Comparison of ENCODE assay signal across 1 cellular context in genomic region chr2:80370375-80371009, GRCh38.
A peak's percentile ranks its signal among the peaks of the same experiment; 100 is the strongest.
TF ChIP-seq lines count a peak whose summit lies in the region.

No MANE protein-coding gene starts in this region.

TF ChIP-seq in K562, 482 proteins besides CTCF, POLR2A, EP300 and RAD21 (continued from another document and continues in another):
- TF ChIP-seq, protein P1, sequence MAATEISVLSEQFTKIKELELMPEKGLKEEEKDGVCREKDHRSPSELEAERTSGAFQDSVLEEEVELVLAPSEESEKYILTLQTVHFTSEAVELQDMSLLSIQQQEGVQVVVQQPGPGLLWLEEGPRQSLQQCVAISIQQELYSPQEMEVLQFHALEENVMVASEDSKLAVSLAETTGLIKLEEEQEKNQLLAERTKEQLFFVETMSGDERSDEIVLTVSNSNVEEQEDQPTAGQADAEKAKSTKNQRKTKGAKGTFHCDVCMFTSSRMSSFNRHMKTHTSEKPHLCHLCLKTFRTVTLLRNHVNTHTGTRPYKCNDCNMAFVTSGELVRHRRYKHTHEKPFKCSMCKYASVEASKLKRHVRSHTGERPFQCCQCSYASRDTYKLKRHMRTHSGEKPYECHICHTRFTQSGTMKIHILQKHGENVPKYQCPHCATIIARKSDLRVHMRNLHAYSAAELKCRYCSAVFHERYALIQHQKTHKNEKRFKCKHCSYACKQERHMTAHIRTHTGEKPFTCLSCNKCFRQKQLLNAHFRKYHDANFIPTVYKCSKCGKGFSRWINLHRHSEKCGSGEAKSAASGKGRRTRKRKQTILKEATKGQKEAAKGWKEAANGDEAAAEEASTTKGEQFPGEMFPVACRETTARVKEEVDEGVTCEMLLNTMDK (IDR thresholded peaks at IDR 0.05; ENCODE audit: borderline replicate concordance, insufficient read depth, low read depth, low read length, poor library complexity, severe bottlenecking): no peak
- no peak for TF ChIP-seq PBX2 (CRISPR knock-in tag; IDR thresholded peaks at IDR 0.05; ENCODE audit: low read depth)
- 0 out of 2 replicates have a peak, but pooled peaks have one; percentile 11 for TF ChIP-seq PBX2 (tag; conservative IDR thresholded peaks at IDR 0.05; ENCODE audit: low read depth)
- TF ChIP-seq IRF2 (CRISPR knock-in tag; IDR thresholded peaks at IDR 0.05): no peak
- TF ChIP-seq DNMT1 (IDR thresholded peaks at IDR 0.05): no peak
- no peak for TF ChIP-seq ZBTB2 (IDR thresholded peaks at IDR 0.05)
- no peak for TF ChIP-seq SETDB1 (IDR thresholded peaks at IDR 0.05; ENCODE audit: low read length)
- TF ChIP-seq FOSL1 (tag; conservative IDR thresholded peaks at IDR 0.05): peak; percentile 92
- TF ChIP-seq THRAP3 (IDR thresholded peaks at IDR 0.05; ENCODE audit: borderline replicate concordance): no peak
- no peak for TF ChIP-seq NR2C1 (IDR thresholded peaks at IDR 0.05)
- TF ChIP-seq NR2C1 (tag; IDR thresholded peaks at IDR 0.05): no peak
- TF ChIP-seq SIN3A (IDR thresholded peaks at IDR 0.05; ENCODE audit: borderline replicate concordance in 2 of 2, control insufficient read depth in 1 of 2, low read depth in 2 of 2, low read length in 2 of 2): no peak
- TF ChIP-seq GATAD2A (IDR thresholded peaks at IDR 0.05): no peak
- TF ChIP-seq, protein P2, sequence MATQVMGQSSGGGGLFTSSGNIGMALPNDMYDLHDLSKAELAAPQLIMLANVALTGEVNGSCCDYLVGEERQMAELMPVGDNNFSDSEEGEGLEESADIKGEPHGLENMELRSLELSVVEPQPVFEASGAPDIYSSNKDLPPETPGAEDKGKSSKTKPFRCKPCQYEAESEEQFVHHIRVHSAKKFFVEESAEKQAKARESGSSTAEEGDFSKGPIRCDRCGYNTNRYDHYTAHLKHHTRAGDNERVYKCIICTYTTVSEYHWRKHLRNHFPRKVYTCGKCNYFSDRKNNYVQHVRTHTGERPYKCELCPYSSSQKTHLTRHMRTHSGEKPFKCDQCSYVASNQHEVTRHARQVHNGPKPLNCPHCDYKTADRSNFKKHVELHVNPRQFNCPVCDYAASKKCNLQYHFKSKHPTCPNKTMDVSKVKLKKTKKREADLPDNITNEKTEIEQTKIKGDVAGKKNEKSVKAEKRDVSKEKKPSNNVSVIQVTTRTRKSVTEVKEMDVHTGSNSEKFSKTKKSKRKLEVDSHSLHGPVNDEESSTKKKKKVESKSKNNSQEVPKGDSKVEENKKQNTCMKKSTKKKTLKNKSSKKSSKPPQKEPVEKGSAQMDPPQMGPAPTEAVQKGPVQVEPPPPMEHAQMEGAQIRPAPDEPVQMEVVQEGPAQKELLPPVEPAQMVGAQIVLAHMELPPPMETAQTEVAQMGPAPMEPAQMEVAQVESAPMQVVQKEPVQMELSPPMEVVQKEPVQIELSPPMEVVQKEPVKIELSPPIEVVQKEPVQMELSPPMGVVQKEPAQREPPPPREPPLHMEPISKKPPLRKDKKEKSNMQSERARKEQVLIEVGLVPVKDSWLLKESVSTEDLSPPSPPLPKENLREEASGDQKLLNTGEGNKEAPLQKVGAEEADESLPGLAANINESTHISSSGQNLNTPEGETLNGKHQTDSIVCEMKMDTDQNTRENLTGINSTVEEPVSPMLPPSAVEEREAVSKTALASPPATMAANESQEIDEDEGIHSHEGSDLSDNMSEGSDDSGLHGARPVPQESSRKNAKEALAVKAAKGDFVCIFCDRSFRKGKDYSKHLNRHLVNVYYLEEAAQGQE (CRISPR knock-in tag; IDR thresholded peaks at IDR 0.05; ENCODE audit: low read depth): no peak
- TF ChIP-seq, protein P3, sequence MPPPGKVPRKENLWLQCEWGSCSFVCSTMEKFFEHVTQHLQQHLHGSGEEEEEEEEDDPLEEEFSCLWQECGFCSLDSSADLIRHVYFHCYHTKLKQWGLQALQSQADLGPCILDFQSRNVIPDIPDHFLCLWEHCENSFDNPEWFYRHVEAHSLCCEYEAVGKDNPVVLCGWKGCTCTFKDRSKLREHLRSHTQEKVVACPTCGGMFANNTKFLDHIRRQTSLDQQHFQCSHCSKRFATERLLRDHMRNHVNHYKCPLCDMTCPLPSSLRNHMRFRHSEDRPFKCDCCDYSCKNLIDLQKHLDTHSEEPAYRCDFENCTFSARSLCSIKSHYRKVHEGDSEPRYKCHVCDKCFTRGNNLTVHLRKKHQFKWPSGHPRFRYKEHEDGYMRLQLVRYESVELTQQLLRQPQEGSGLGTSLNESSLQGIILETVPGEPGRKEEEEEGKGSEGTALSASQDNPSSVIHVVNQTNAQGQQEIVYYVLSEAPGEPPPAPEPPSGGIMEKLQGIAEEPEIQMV (tag; conservative IDR thresholded peaks at IDR 0.05; ENCODE audit: low read depth): no peak
- TF ChIP-seq TCF3 (CRISPR knock-in tag; IDR thresholded peaks at IDR 0.05): peak; percentile 82
- TF ChIP-seq MEIS2 (IDR thresholded peaks at IDR 0.05; ENCODE audit: partially characterized antibody): peak; percentile 64
- TF ChIP-seq OTX1 (CRISPR knock-in tag; IDR thresholded peaks at IDR 0.05): no peak
- no peak for TF ChIP-seq MAX (CRISPR knock-in tag; IDR thresholded peaks at IDR 0.05)
- TF ChIP-seq, protein P4, sequence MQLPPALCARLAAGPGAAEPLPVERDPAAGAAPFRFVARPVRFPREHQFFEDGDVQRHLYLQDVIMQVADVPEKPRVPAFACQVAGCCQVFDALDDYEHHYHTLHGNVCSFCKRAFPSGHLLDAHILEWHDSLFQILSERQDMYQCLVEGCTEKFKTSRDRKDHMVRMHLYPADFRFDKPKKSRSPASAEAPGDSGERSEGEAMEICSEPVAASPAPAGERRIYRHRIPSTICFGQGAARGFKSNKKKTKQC (CRISPR knock-in tag; IDR thresholded peaks at IDR 0.05): no peak
- TF ChIP-seq CBX5 (IDR thresholded peaks at IDR 0.05; ENCODE audit: borderline replicate concordance, low read depth): no peak
- no peak for TF ChIP-seq ZNF354B (CRISPR knock-in tag; IDR thresholded peaks at IDR 0.05)
- TF ChIP-seq CHD4 (IDR thresholded peaks at IDR 0.05; ENCODE audit: insufficient read depth, insufficient replicate concordance, low read depth, low read length, poor library complexity, severe bottlenecking): no peak
- TF ChIP-seq TEAD2 (tag; IDR thresholded peaks at IDR 0.05): no peak
- TF ChIP-seq RFX1 (IDR thresholded peaks at IDR 0.05): no peak
- no peak for TF ChIP-seq ZNF253 (CRISPR knock-in tag; conservative IDR thresholded peaks at IDR 0.05)
- TF ChIP-seq, protein P5, sequence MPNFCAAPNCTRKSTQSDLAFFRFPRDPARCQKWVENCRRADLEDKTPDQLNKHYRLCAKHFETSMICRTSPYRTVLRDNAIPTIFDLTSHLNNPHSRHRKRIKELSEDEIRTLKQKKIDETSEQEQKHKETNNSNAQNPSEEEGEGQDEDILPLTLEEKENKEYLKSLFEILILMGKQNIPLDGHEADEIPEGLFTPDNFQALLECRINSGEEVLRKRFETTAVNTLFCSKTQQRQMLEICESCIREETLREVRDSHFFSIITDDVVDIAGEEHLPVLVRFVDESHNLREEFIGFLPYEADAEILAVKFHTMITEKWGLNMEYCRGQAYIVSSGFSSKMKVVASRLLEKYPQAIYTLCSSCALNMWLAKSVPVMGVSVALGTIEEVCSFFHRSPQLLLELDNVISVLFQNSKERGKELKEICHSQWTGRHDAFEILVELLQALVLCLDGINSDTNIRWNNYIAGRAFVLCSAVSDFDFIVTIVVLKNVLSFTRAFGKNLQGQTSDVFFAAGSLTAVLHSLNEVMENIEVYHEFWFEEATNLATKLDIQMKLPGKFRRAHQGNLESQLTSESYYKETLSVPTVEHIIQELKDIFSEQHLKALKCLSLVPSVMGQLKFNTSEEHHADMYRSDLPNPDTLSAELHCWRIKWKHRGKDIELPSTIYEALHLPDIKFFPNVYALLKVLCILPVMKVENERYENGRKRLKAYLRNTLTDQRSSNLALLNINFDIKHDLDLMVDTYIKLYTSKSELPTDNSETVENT (CRISPR knock-in tag; IDR thresholded peaks at IDR 0.05): no peak
- TF ChIP-seq PCBP2 (IDR thresholded peaks at IDR 0.05; ENCODE audit: low read depth, low read length, poor library complexity, severe bottlenecking): no peak
- TF ChIP-seq ZNF133 (CRISPR knock-in tag; IDR thresholded peaks at IDR 0.05): no peak
- no peak for TF ChIP-seq MCM3 (IDR thresholded peaks at IDR 0.05)
- no peak for TF ChIP-seq RBM34 (IDR thresholded peaks at IDR 0.05; ENCODE audit: borderline replicate concordance, insufficient read depth, low read length)
- no peak for TF ChIP-seq SNRNP70 (optimal IDR thresholded peaks at IDR 0.05; ENCODE audit: low read depth, low read length)
- TF ChIP-seq ZNF707 (CRISPR knock-in tag; conservative IDR thresholded peaks at IDR 0.05): no peak
- no peak for TF ChIP-seq PPARD (CRISPR knock-in tag; IDR thresholded peaks at IDR 0.05)
- TF ChIP-seq SRSF7 (optimal IDR thresholded peaks at IDR 0.05; ENCODE audit: low read depth, low read length): no peak
- TF ChIP-seq ZSCAN29 (IDR thresholded peaks at IDR 0.05): no peak
- TF ChIP-seq, protein P6, sequence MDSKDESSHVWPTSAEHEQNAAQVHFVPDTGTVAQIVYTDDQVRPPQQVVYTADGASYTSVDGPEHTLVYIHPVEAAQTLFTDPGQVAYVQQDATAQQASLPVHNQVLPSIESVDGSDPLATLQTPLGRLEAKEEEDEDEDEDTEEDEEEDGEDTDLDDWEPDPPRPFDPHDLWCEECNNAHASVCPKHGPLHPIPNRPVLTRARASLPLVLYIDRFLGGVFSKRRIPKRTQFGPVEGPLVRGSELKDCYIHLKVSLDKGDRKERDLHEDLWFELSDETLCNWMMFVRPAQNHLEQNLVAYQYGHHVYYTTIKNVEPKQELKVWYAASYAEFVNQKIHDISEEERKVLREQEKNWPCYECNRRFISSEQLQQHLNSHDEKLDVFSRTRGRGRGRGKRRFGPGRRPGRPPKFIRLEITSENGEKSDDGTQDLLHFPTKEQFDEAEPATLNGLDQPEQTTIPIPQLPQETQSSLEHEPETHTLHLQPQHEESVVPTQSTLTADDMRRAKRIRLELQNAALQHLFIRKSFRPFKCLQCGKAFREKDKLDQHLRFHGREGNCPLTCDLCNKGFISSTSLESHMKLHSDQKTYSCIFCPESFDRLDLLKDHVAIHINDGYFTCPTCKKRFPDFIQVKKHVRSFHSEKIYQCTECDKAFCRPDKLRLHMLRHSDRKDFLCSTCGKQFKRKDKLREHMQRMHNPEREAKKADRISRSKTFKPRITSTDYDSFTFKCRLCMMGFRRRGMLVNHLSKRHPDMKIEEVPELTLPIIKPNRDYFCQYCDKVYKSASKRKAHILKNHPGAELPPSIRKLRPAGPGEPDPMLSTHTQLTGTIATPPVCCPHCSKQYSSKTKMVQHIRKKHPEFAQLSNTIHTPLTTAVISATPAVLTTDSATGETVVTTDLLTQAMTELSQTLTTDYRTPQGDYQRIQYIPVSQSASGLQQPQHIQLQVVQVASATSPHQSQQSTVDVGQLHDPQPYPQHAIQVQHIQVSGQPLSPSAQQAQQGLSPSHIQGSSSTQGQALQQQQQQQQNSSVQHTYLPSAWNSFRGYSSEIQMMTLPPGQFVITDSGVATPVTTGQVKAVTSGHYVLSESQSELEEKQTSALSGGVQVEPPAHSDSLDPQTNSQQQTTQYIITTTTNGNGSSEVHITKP (IDR thresholded peaks at IDR 0.05; ENCODE audit: partially characterized antibody): no peak
- peak; percentile 92 for TF ChIP-seq SMARCC2 (IDR thresholded peaks at IDR 0.05; ENCODE audit: low read depth)
- TF ChIP-seq STAT5B (CRISPR knock-in tag; IDR thresholded peaks at IDR 0.05): no peak
- no peak for TF ChIP-seq THRA (IDR thresholded peaks at IDR 0.05)
- TF ChIP-seq NR0B1 (IDR thresholded peaks at IDR 0.05; ENCODE audit: partially characterized antibody): no peak
- TF ChIP-seq MTA3 (IDR thresholded peaks at IDR 0.05; ENCODE audit: borderline replicate concordance): no peak
- no peak for TF ChIP-seq IFI16 (CRISPR knock-in tag; IDR thresholded peaks at IDR 0.05)
